2 cellular contexts compared by ENCODE assay signal in the genomic region with DNA sequence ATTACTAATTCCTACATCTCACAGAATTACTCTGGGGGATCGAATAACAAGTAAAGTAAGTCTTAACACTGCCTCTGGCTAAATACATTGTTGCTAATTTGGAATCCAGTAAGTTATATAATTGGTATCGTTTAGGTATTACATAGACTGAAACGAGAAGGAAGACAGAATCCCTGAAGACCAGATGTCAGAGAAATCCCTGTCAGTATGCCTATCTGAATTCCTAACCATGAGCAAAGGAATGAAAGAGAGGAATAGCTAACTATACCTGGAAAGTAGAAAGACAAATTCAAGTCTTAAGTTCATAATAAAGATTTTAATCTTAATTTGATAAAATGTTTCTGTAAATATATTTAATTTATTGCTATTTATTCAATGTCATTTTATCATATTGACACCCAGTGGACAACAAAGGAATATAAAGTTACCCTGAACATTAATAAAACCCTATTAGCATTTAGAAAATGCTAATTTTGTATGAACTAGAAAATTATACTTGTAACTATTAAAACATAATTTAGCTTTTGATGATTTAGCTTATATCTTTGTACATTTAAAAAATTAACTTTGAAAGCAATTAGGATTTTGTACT.
TF ChIP-seq lines count a peak whose summit lies in the region.

No MANE protein-coding gene starts in this region.

TF ChIP-seq in IMR-90, 13 proteins besides CTCF, POLR2A, EP300 and RAD21:
- TF ChIP-seq, protein P1, sequence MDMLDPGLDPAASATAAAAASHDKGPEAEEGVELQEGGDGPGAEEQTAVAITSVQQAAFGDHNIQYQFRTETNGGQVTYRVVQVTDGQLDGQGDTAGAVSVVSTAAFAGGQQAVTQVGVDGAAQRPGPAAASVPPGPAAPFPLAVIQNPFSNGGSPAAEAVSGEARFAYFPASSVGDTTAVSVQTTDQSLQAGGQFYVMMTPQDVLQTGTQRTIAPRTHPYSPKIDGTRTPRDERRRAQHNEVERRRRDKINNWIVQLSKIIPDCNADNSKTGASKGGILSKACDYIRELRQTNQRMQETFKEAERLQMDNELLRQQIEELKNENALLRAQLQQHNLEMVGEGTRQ (IDR thresholded peaks at IDR 0.05; ENCODE audit: low read depth, low read length) = no peak
- TF ChIP-seq MAFK (IDR thresholded peaks at IDR 0.05; ENCODE audit: low read depth, low read length) (no peak), RFX5 (IDR thresholded peaks at IDR 0.05; ENCODE audit: low read depth, low read length) (no peak), RCOR1 (IDR thresholded peaks at IDR 0.05; ENCODE audit: insufficient replicate concordance, low read length) (no peak), NFE2L2 (IDR thresholded peaks at IDR 0.05; ENCODE audit: low read depth, low read length) (no peak), CEBPB (IDR thresholded peaks at IDR 0.05; ENCODE audit: low read depth, low read length) (no peak), MXI1 (IDR thresholded peaks at IDR 0.05; ENCODE audit: borderline replicate concordance, low read depth, low read length) (no peak), MAZ (IDR thresholded peaks at IDR 0.05; ENCODE audit: borderline replicate concordance, low read depth, low read length) (no peak), BHLHE40 (IDR thresholded peaks at IDR 0.05; ENCODE audit: low read depth, low read length) (no peak), CHD1 (IDR thresholded peaks at IDR 0.05; ENCODE audit: low read depth, low read length) (no peak), SMC3 (IDR thresholded peaks at IDR 0.05; ENCODE audit: low read depth, low read length) (no peak), FOS (IDR thresholded peaks at IDR 0.05; ENCODE audit: low read depth, low read length) (no peak)
- TF ChIP-seq, protein P2, sequence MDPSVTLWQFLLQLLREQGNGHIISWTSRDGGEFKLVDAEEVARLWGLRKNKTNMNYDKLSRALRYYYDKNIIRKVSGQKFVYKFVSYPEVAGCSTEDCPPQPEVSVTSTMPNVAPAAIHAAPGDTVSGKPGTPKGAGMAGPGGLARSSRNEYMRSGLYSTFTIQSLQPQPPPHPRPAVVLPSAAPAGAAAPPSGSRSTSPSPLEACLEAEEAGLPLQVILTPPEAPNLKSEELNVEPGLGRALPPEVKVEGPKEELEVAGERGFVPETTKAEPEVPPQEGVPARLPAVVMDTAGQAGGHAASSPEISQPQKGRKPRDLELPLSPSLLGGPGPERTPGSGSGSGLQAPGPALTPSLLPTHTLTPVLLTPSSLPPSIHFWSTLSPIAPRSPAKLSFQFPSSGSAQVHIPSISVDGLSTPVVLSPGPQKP (IDR thresholded peaks at IDR 0.05; ENCODE audit: borderline replicate concordance, low read depth, low read length) = no peak

TF ChIP-seq in SK-N-SH, 30 proteins besides CTCF, POLR2A, EP300 and RAD21 (continued from another document):
- TF ChIP-seq MEF2A (IDR thresholded peaks at IDR 0.05; ENCODE audit: borderline replicate concordance, low read depth) (no peak), MXI1 (IDR thresholded peaks at IDR 0.05; ENCODE audit: low read depth, low read length) (no peak), EZH2phosphoT487 (IDR thresholded peaks at IDR 0.05; ENCODE audit: borderline replicate concordance, low read depth) (no peak), GABPA (IDR thresholded peaks at IDR 0.05; ENCODE audit: low read depth) (no peak), RXRA (IDR thresholded peaks at IDR 0.05; ENCODE audit: borderline replicate concordance, low read depth) (no peak), CHD2 (IDR thresholded peaks at IDR 0.05; ENCODE audit: low read length, partially characterized antibody) (no peak), FOSL2 (IDR thresholded peaks at IDR 0.05; ENCODE audit: borderline replicate concordance, low read depth) (no peak), NRF1 (IDR thresholded peaks at IDR 0.05; ENCODE audit: low read depth, low read length) (no peak), GATA2 (CRISPR knock-in tag; IDR thresholded peaks at IDR 0.05) (no peak), FOXJ3 (CRISPR knock-in tag; IDR thresholded peaks at IDR 0.05) (no peak), SMC3 (IDR thresholded peaks at IDR 0.05; ENCODE audit: low read depth, low read length) (no peak), RCOR1 (IDR thresholded peaks at IDR 0.05; ENCODE audit: low read length) (no peak), FOXM1 (IDR thresholded peaks at IDR 0.05; ENCODE audit: low read depth) (no peak), POLR2AphosphoS5 (IDR thresholded peaks at IDR 0.05; ENCODE audit: low read depth, low read length) (no peak)
- TF ChIP-seq, protein P1 (IDR thresholded peaks at IDR 0.05; ENCODE audit: borderline replicate concordance, low read depth, low read length) = no peak
- TF ChIP-seq, protein P3, sequence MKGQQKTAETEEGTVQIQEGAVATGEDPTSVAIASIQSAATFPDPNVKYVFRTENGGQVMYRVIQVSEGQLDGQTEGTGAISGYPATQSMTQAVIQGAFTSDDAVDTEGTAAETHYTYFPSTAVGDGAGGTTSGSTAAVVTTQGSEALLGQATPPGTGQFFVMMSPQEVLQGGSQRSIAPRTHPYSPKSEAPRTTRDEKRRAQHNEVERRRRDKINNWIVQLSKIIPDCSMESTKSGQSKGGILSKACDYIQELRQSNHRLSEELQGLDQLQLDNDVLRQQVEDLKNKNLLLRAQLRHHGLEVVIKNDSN (IDR thresholded peaks at IDR 0.05; ENCODE audit: borderline replicate concordance, low read depth) = no peak
- TF ChIP-seq, protein P4, sequence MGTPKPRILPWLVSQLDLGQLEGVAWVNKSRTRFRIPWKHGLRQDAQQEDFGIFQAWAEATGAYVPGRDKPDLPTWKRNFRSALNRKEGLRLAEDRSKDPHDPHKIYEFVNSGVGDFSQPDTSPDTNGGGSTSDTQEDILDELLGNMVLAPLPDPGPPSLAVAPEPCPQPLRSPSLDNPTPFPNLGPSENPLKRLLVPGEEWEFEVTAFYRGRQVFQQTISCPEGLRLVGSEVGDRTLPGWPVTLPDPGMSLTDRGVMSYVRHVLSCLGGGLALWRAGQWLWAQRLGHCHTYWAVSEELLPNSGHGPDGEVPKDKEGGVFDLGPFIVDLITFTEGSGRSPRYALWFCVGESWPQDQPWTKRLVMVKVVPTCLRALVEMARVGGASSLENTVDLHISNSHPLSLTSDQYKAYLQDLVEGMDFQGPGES (IDR thresholded peaks at IDR 0.05; ENCODE audit: low read depth, low read length) = no peak
- TF ChIP-seq, protein P5, sequence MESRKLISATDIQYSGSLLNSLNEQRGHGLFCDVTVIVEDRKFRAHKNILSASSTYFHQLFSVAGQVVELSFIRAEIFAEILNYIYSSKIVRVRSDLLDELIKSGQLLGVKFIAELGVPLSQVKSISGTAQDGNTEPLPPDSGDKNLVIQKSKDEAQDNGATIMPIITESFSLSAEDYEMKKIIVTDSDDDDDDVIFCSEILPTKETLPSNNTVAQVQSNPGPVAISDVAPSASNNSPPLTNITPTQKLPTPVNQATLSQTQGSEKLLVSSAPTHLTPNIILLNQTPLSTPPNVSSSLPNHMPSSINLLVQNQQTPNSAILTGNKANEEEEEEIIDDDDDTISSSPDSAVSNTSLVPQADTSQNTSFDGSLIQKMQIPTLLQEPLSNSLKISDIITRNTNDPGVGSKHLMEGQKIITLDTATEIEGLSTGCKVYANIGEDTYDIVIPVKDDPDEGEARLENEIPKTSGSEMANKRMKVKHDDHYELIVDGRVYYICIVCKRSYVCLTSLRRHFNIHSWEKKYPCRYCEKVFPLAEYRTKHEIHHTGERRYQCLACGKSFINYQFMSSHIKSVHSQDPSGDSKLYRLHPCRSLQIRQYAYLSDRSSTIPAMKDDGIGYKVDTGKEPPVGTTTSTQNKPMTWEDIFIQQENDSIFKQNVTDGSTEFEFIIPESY (IDR thresholded peaks at IDR 0.05; ENCODE audit: borderline replicate concordance, low read depth) = no peak
